8 cellular contexts compared by ENCODE assay signal in the genomic region with DNA sequence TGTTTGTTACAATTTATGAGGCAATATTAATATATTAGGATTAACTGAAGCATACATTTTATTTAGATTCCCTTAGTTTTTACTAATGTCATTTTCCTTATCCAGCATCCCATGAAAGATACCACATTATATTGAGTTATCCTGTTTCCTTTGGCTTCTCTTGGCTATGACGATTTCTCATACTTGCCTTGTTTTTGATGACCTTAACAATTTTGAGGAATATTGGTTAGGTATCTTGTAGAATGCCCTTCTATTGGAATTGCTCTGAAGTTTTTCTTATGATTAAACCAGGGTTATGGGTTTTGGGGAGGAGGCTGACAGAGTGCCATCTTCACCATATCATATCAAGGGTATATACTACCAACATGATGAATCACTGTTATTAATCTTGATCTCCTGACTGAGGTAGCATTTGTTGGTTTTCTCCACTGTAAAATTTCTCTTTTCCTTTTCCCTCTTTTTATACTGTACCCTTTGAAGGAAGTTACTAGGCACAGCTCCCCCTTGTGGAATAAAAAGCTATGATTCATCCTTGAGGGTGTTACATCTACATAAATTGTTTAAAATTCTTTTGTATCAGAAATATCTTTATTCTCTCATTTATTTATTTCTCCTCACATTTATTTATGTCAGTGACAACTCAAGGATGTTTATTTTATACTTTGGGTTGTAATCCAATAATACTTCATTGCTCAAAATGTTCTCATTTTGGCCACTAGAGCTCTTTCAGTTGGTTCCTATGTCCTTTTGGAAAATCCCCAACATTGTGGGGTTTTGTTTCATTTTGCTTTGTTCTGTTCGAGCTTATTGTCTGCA.
A peak's percentile ranks its signal among the peaks of the same experiment; 100 is the strongest.
DNase-seq lines count a peak whose midpoint lies in the region; ATAC-seq and TF ChIP-seq lines count a peak whose summit lies in the region.

No MANE protein-coding gene starts in this region.

- peaks cover 0 to 6% (median 2%) of the 10 kb centered on the region in 7 donors for H3K9me3 Mint-ChIP-seq in CD14-positive monocyte

- H3K27me3 ChIP-seq in esophagus squamous epithelium (no peaks in the 10 kb centered on the region), testis (no peaks in the 10 kb centered on the region)

- H3K27ac ChIP-seq in esophagus squamous epithelium (no peak overlapping the region), testis (no peak overlapping the region)

- DNase-seq in CD14-positive monocyte (ENCODE audit: low spot score) (no peak), NCI-H748 treated with DMSO at 0.1 percent for 48 hours (lab: John Stamatoyannopoulos, UW) (peak; percentile 7), esophagus squamous epithelium (lab: John Stamatoyannopoulos, UW) (no peak), testis (no peak), NCI-H1048 (lab: John Stamatoyannopoulos, UW) (no peak)
- DNase-seq in activated effector memory CD4-positive, alpha-beta T cell treated with anti-CD3 and anti-CD28 coated beads, Interleukin-2, amount 50 U/mL, for 16 hours = no peak

- peak; percentile 48 for ATAC-seq in GM19023 (IDR thresholded peaks at IDR 0.05; ENCODE audit: unreplicated experiment)
- no peak for ATAC-seq in HG02571 (IDR thresholded peaks at IDR 0.05; ENCODE audit: unreplicated experiment)

- TF ChIP-seq POLR2A in esophagus squamous epithelium (IDR thresholded peaks at IDR 0.05) = no peak
- no peak for TF ChIP-seq POLR2A in testis (IDR thresholded peaks at IDR 0.05)

- H3K4me1 ChIP-seq in esophagus squamous epithelium (no peaks in the 10 kb centered on the region), testis (no peaks in the 10 kb centered on the region)

- WGBS in esophagus squamous epithelium, 2 donors = 33 to 42% methylated on average over 2 of the region's 2 CpGs
- 31 to 67% methylated on average over 2 of the region's 2 CpGs for WGBS in testis, 2 donors

- no peaks in the 10 kb centered on the region for H3K4me1 Mint-ChIP-seq in CD14-positive monocyte

- H3K36me3 Mint-ChIP-seq in CD14-positive monocyte = no peaks in the 10 kb centered on the region

- H3K4me3 ChIP-seq in esophagus squamous epithelium = no peak overlapping the region
- H3K4me3 ChIP-seq in testis = no peak overlapping the region

- no peak overlapping the region for H3K27ac Mint-ChIP-seq in CD14-positive monocyte

- peaks cover 0 to 1% (median 0%) of the 10 kb centered on the region in 3 donors for H3K27me3 Mint-ChIP-seq in CD14-positive monocyte (ENCODE audit: low read depth in 3 of 3)

- H3K36me3 ChIP-seq in esophagus squamous epithelium = no peaks in the 10 kb centered on the region
- H3K36me3 ChIP-seq in testis (ENCODE audit: low read depth, missing control alignments) = no peaks in the 10 kb centered on the region

- intact Hi-C loops in CD14-positive monocyte (cut with micrococcal nuclease) = loop anchor here (10.0 kb wide), 2 partner anchors 430 to 440 kb away; no protein-coding TSS in a partner anchor
- intact Hi-C loops in esophagus squamous epithelium (cut with DNase I) = no loop called here
- intact Hi-C loops in testis (cut with DNase I; ENCODE audit: low total_unique reads) = no loop called here

- H3K9me3 ChIP-seq in esophagus squamous epithelium = no peaks in the 10 kb centered on the region
- H3K9me3 ChIP-seq in testis = no peaks in the 10 kb centered on the region

- no peak overlapping the region for H3K4me3 Mint-ChIP-seq in CD14-positive monocyte

- TF ChIP-seq CTCF in CD14-positive monocyte (IDR thresholded peaks at IDR 0.05) (peak; percentile 79), esophagus squamous epithelium (IDR thresholded peaks at IDR 0.05) (peak in 5 of 6 experiments; percentile 1 to 62 (median 42)), testis (IDR thresholded peaks at IDR 0.05) (peak in 2 of 3 experiments; percentile 26 to 69)

Comparison
In these comparisons a context has a peak if more than half of its experiments do, and no peak if none do; other contexts are left out.
1. intact Hi-C loops: an anchor here in CD14-positive monocyte (10.0 kb wide); none called in esophagus squamous epithelium and testis.